1 cellular context compared by ENCODE assay signal in genomic region chr12:1419849-1420371, GRCh38.
TF ChIP-seq lines count a peak whose summit lies in the region.

No MANE protein-coding gene starts in this region.

TF ChIP-seq in H1, 55 proteins besides CTCF, POLR2A, EP300 and RAD21:
- TF ChIP-seq ATF3 (IDR thresholded peaks at IDR 0.05; ENCODE audit: insufficient read depth, low read depth, low read length) (no peak), SIN3A (conservative IDR thresholded peaks at IDR 0.05 in 1 of 2, IDR thresholded peaks at IDR 0.05 in 1 of 2; ENCODE audit: low read depth in 1 of 2, low read length in 2 of 2) (no peak), JUND (IDR thresholded peaks at IDR 0.05; ENCODE audit: low read length) (no peak), ATF2 (IDR thresholded peaks at IDR 0.05; ENCODE audit: low read length) (no peak), EGR1 (IDR thresholded peaks at IDR 0.05; ENCODE audit: borderline replicate concordance, low read depth, low read length) (no peak), ZNF274 (IDR thresholded peaks at IDR 0.05; ENCODE audit: borderline replicate concordance, extremely low read depth, low read length) (no peak), KDM5A (IDR thresholded peaks at IDR 0.05; ENCODE audit: low read length) (no peak), NRF1 (IDR thresholded peaks at IDR 0.05; ENCODE audit: low read depth, low read length) (no peak), CHD7 (IDR thresholded peaks at IDR 0.05; ENCODE audit: insufficient replicate concordance, low read length) (peak; percentile 90), KDM4A (IDR thresholded peaks at IDR 0.05; ENCODE audit: low read depth, low read length, severe bottlenecking) (no peak), POU5F1 (IDR thresholded peaks at IDR 0.05; ENCODE audit: low read depth, low read length) (peak; percentile 76), RNF2 (IDR thresholded peaks at IDR 0.05; ENCODE audit: borderline replicate concordance, low read depth, low read length, missing control alignments, poor library complexity, severe bottlenecking) (no peak), MAFK (IDR thresholded peaks at IDR 0.05; ENCODE audit: low read depth, low read length) (no peak), SP1 (IDR thresholded peaks at IDR 0.05; ENCODE audit: low read depth, low read length) (0 out of 2 replicates have a peak, but pooled peaks have one; percentile 17), NANOG (IDR thresholded peaks at IDR 0.05; ENCODE audit: insufficient read depth, low read depth, low read length, poor library complexity, severe bottlenecking) (no peak), CBX5 (IDR thresholded peaks at IDR 0.05; ENCODE audit: low read depth, low read length) (no peak), BACH1 (IDR thresholded peaks at IDR 0.05; ENCODE audit: low read length) (no peak), POLR2AphosphoS5 (IDR thresholded peaks at IDR 0.05; ENCODE audit: low read depth, low read length) (no peak), BCL11A (IDR thresholded peaks at IDR 0.05; ENCODE audit: low read depth in 2 of 2, low read length in 2 of 2) (no peak), SIRT6 (IDR thresholded peaks at IDR 0.05; ENCODE audit: low read length) (no peak), RBBP5 (IDR thresholded peaks at IDR 0.05; ENCODE audit: borderline replicate concordance, low read depth, low read length) (no peak), CHD1 (IDR thresholded peaks at IDR 0.05; ENCODE audit: low read depth, low read length) (no peak), BRCA1 (IDR thresholded peaks at IDR 0.05; ENCODE audit: low read depth, low read length) (no peak), PHF8 (conservative IDR thresholded peaks at IDR 0.05; ENCODE audit: low read depth, low read length) (no peak), SUZ12 (IDR thresholded peaks at IDR 0.05; ENCODE audit: low read length) (no peak), USF2 (IDR thresholded peaks at IDR 0.05; ENCODE audit: low read length) (no peak)
